Comparison of ENCODE assay signal across 38 cellular contexts in the genomic region with DNA sequence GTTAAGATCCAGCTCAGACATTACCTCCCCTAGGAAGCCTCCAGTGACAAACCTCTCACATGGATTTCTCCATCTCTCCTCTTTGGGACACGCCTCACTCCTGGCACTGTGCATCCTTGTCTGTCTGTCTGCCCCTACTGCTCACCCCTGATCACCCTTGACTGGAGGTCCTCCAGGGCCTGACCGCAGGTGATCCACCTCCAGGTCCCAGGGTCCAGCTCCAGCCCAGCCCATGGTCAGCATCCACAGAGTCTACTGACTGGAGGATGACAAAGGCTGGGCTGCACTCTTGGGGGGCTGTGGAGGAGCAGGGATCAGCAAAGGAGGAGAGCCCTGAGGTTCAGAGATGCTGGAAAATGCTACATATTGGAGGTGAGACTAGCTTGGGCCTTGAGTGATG.
"Had no signal": no experiment of that assay in that cellular context is flagged by ENCODE, and none has a peak within 500 bp of the region (broad histone marks: within the 10 kb centered on the region; RNA-seq: fewer than 3 reads in every experiment).

No MANE protein-coding gene starts in this region.

- H3K4me1 Mint-ChIP-seq: activated B cell treated with CpG ODN at 0.5 μM for 24 hours; activated CD4-positive, alpha-beta T cell treated with anti-CD3 and anti-CD28 coated beads, Interleukin-2, amount 10 ng/mL, durations not matched to agents 24 days and 14 days; activated naive CD8-positive, alpha-beta T cell treated with anti-CD3 and anti-CD28 coated beads for 36 hours; activated T-helper 17 cell treated with anti-CD3 and anti-CD28 coated beads, Interleukin-2, amount 50 U/mL, for 72 hours; central memory CD8-positive, alpha-beta T cell had no signal

- H3K27me3 Mint-ChIP-seq: activated CD4-positive, alpha-beta memory T cell treated with anti-CD3 and anti-CD28 coated beads for 36 hours; activated CD8-positive, alpha-beta T cell treated with anti-CD3 and anti-CD28 coated beads for 36 hours; activated naive CD8-positive, alpha-beta T cell treated with anti-CD3 and anti-CD28 coated beads for 36 hours; central memory CD8-positive, alpha-beta T cell had no signal

- H3K27ac Mint-ChIP-seq: activated B cell treated with CpG ODN at 0.5 μM for 24 hours; activated CD4-positive, alpha-beta memory T cell treated with anti-CD3 and anti-CD28 coated beads for 36 hours; activated CD4-positive, alpha-beta T cell treated with anti-CD3 and anti-CD28 coated beads, Interleukin-2, amount 10 ng/mL, durations not matched to agents 24 days and 14 days; activated CD8-positive, alpha-beta T cell treated with anti-CD3 and anti-CD28 coated beads for 36 hours; activated naive CD4-positive, alpha-beta T cell treated with anti-CD3 and anti-CD28 coated beads for 36 hours; activated naive CD8-positive, alpha-beta T cell treated with anti-CD3 and anti-CD28 coated beads for 36 hours; activated T-cell treated with anti-CD3 and anti-CD28 coated beads, Interleukin-2, amount 50 U/mL, for 72 hours; activated T-helper 1 cell treated with anti-CD3 and anti-CD28 coated beads, Interleukin-12 subunit alpha, Interleukin-12 subunit beta, Interleukin-2, Interleukin-4 antibody, amounts not matched to agents 30 ng/mL and 10 ng/mL and 1 ng/mL, durations not matched to agents 14 hours and 24 hours and 36 hours; activated T-helper 17 cell treated with anti-CD3 and anti-CD28 coated beads, Interleukin-2, amount 50 U/mL, for 72 hours; brain; T-helper 1 cell treated with Interleukin-12 subunit alpha and Interleukin-12 subunit beta and Interleukin-4 antibody, amounts not matched to agents 30 μg/mL and 1 μg/mL, for 36 hours; T-helper 2 cell treated with Interferon-gamma antibody and Interleukin-4, amounts not matched to agents 5 μg/mL and 100 μg/mL, for 36 hours had no signal

- H3K4me3 Mint-ChIP-seq: activated B cell treated with CpG ODN at 0.5 μM for 24 hours; activated CD4-positive, alpha-beta memory T cell treated with anti-CD3 and anti-CD28 coated beads for 36 hours; activated CD4-positive, alpha-beta T cell treated with anti-CD3 and anti-CD28 coated beads, Interleukin-2, amount 10 ng/mL, durations not matched to agents 24 days and 14 days; activated CD8-positive, alpha-beta T cell treated with anti-CD3 and anti-CD28 coated beads for 36 hours; activated naive CD4-positive, alpha-beta T cell treated with anti-CD3 and anti-CD28 coated beads for 36 hours; activated naive CD8-positive, alpha-beta T cell treated with anti-CD3 and anti-CD28 coated beads for 36 hours; activated T-cell treated with anti-CD3 and anti-CD28 coated beads, Interleukin-2, amount 50 U/mL, for 4 hours; activated T-cell treated with anti-CD3 and anti-CD28 coated beads, Interleukin-2, amount 50 U/mL, for 72 hours; activated T-helper 1 cell treated with anti-CD3 and anti-CD28 coated beads, Interleukin-12 subunit alpha, Interleukin-12 subunit beta, Interleukin-2, Interleukin-4 antibody, amounts not matched to agents 30 ng/mL and 10 ng/mL and 1 ng/mL, durations not matched to agents 14 hours and 24 hours and 36 hours; activated T-helper 17 cell treated with anti-CD3 and anti-CD28 coated beads, Interleukin-2, amount 50 U/mL, for 72 hours; brain; central memory CD8-positive, alpha-beta T cell; T-helper 1 cell treated with Interleukin-12 subunit alpha and Interleukin-12 subunit beta and Interleukin-4 antibody, amounts not matched to agents 30 μg/mL and 1 μg/mL, for 36 hours; T-helper 2 cell treated with Interferon-gamma antibody and Interleukin-4, amounts not matched to agents 5 μg/mL and 100 μg/mL, for 36 hours had no signal

- H3K4me3 ChIP-seq: adrenal gland, cardiac muscle cell had no signal

- H3K4me1 ChIP-seq: adrenal gland had no signal

- H3K27ac ChIP-seq: adrenal gland, cardiac muscle cell, VCaP had no signal

- H3K36me3 ChIP-seq: adrenal gland, cardiac muscle cell had no signal

- DNase-seq: activated B cell treated with CpG ODN at 0.5 μM for 24 hours; activated CD4-positive, alpha-beta memory T cell treated with anti-CD3 and anti-CD28 coated beads for 36 hours; activated CD4-positive, alpha-beta T cell treated with anti-CD3 and anti-CD28 coated beads for 4 hours; activated CD4-positive, alpha-beta T cell treated with anti-CD3 and anti-CD28 coated beads, Interleukin-2, amount 10 ng/mL, durations not matched to agents 24 days and 14 days; activated CD4-positive, alpha-beta T cell treated with anti-CD3 and anti-CD28 coated beads, Interleukin-2, amount 50 U/mL, for 1 hour; activated CD4-positive, alpha-beta T cell treated with anti-CD3 and anti-CD28 coated beads, Interleukin-2, amount 50 U/mL, for 4 hours; activated CD4-positive, CD25-positive, alpha-beta regulatory T cell treated with anti-CD3 and anti-CD28 coated beads, Interleukin-2, amount 50 U/mL, for 72 hours; activated CD8-positive, alpha-beta memory T cell treated with anti-CD3 and anti-CD28 coated beads, Interleukin-2, amount 50 U/mL, for 4 hours; activated CD8-positive, alpha-beta T cell treated with anti-CD3 and anti-CD28 coated beads for 36 hours; activated effector memory CD4-positive, alpha-beta T cell treated with anti-CD3 and anti-CD28 coated beads, Interleukin-2, amount 50 U/mL, for 16 hours; activated gamma-delta T cell treated with Interleukin-2 at 50 U/mL for 16 hours; activated naive CD4-positive, alpha-beta T cell; activated naive CD4-positive, alpha-beta T cell treated with anti-CD3 and anti-CD28 coated beads for 36 hours; activated naive CD4-positive, alpha-beta T cell treated with anti-CD3 and anti-CD28 coated beads, Interleukin-2, amount 50 U/mL, for 16 hours; activated naive CD8-positive, alpha-beta T cell treated with anti-CD3 and anti-CD28 coated beads for 36 hours; activated T-cell treated with anti-CD3 and anti-CD28 coated beads for 4 hours; activated T-cell treated with anti-CD3 and anti-CD28 coated beads, Interleukin-2, amount 50 U/mL, for 1 hour; activated T-cell treated with anti-CD3 and anti-CD28 coated beads, Interleukin-2, amount 50 U/mL, for 4 hours; activated T-cell treated with anti-CD3 and anti-CD28 coated beads, Interleukin-2, amount 50 U/mL, for 72 hours; adrenal gland; amniotic stem cell; aorta; caudate nucleus; cerebellar nuclear complex; T-helper 1 cell; T-helper 2 cell; T-helper 9 cell had no signal

- ATAC-seq: activated CD8-positive, alpha-beta T cell treated with anti-CD3 and anti-CD28 coated beads for 36 hours; activated naive CD4-positive, alpha-beta T cell treated with anti-CD3 and anti-CD28 coated beads, Interleukin-2, amount 50 U/mL, for 72 hours; activated T-cell treated with anti-CD3 and anti-CD28 coated beads, Interleukin-2, amount 50 U/mL, for 4 hours; activated T-cell treated with anti-CD3 and anti-CD28 coated beads, Interleukin-2, amount 50 U/mL, for 72 hours; activated T-helper 17 cell treated with anti-CD3 and anti-CD28 coated beads, Interleukin-2, amount 50 U/mL, for 72 hours had no signal

- H3K36me3 Mint-ChIP-seq: activated CD4-positive, alpha-beta memory T cell treated with anti-CD3 and anti-CD28 coated beads for 36 hours; activated naive CD4-positive, alpha-beta T cell treated with anti-CD3 and anti-CD28 coated beads, Interleukin-2, amount 50 U/mL, for 72 hours; activated naive CD8-positive, alpha-beta T cell treated with anti-CD3 and anti-CD28 coated beads for 36 hours; brain had no signal

- H3K27me3 ChIP-seq: adrenal gland, cardiac muscle cell had no signal

- H3K9me3 ChIP-seq: adrenal gland had no signal

- H3K9me3 Mint-ChIP-seq: activated B cell treated with CpG ODN at 0.5 μM for 24 hours; activated CD4-positive, alpha-beta memory T cell treated with anti-CD3 and anti-CD28 coated beads for 36 hours; activated CD4-positive, alpha-beta T cell treated with anti-CD3 and anti-CD28 coated beads, Interleukin-2, amount 10 ng/mL, durations not matched to agents 24 days and 14 days; activated CD8-positive, alpha-beta T cell treated with anti-CD3 and anti-CD28 coated beads for 36 hours; activated naive CD4-positive, alpha-beta T cell treated with anti-CD3 and anti-CD28 coated beads for 36 hours; activated naive CD4-positive, alpha-beta T cell treated with anti-CD3 and anti-CD28 coated beads, Interleukin-2, amount 50 U/mL, for 72 hours; activated naive CD8-positive, alpha-beta T cell treated with anti-CD3 and anti-CD28 coated beads for 36 hours; activated T-cell treated with anti-CD3 and anti-CD28 coated beads, Interleukin-2, amount 50 U/mL, for 4 hours; activated T-cell treated with anti-CD3 and anti-CD28 coated beads, Interleukin-2, amount 50 U/mL, for 72 hours; activated T-helper 1 cell treated with anti-CD3 and anti-CD28 coated beads, Interleukin-12 subunit alpha, Interleukin-12 subunit beta, Interleukin-2, Interleukin-4 antibody, amounts not matched to agents 30 ng/mL and 10 ng/mL and 1 ng/mL, durations not matched to agents 14 hours and 24 hours and 36 hours; activated T-helper 17 cell treated with anti-CD3 and anti-CD28 coated beads, Interleukin-2, amount 50 U/mL, for 72 hours; brain; central memory CD8-positive, alpha-beta T cell; T-helper 1 cell treated with Interleukin-12 subunit alpha and Interleukin-12 subunit beta and Interleukin-4 antibody, amounts not matched to agents 30 μg/mL and 1 μg/mL, for 36 hours; T-helper 2 cell treated with Interferon-gamma antibody and Interleukin-4, amounts not matched to agents 5 μg/mL and 100 μg/mL, for 36 hours had no signal

- FAIRE-seq: bronchial epithelial cell, TTC549 had no signal
